Comparison of ENCODE assay signal across 8 cellular contexts in genomic region chr1:211675230-211676105, GRCh38. TPM values are rescaled to one million over a fixed set of nuclear protein-coding genes. Genes with fewer than 3 reads are reported as not detected.
DNase-seq lines count a peak whose midpoint lies in the region; ATAC-seq and TF ChIP-seq lines count a peak whose summit lies in the region.

NEK2 (minus strand) TSS chr1:211675621; CDS start chr1:211675479, 142 bp downstream.

- H3K27ac ChIP-seq in foreskin keratinocyte: peak within 1 kb of the TSS; percentile 64

- DNase-seq in GDM1 (lab: John Stamatoyannopoulos, UW): peak; percentile 82
- peak; percentile 95 to 96 for DNase-seq in HAP-1 (ENCODE audit: low spot score in 2 of 2)
- DNase-seq in MG63: peak; percentile 98
- peak; percentile 95 for DNase-seq in SIG-M5 (lab: John Stamatoyannopoulos, UW)
- peak; percentile 93 for DNase-seq in activated effector memory CD4-positive, alpha-beta T cell treated with anti-CD3 and anti-CD28 coated beads, Interleukin-2, amount 50 U/mL, for 16 hours
- peak; percentile 86 to 94 for DNase-seq in foreskin keratinocyte
- DNase-seq in stromal cell of bone marrow (ENCODE audit: low read depth): peak; percentile 90

- ATAC-seq in foreskin keratinocyte: peak; percentile 98

- H3K9me3 ChIP-seq in HAP-1 (no peaks in the 10 kb centered on the region), MG63 (no peaks in the 10 kb centered on the region), neuron (ENCODE audit: low read length) (no peaks in the 10 kb centered on the region)

- peak; percentile 6 for TF ChIP-seq CTCF in foreskin keratinocyte (conservative IDR thresholded peaks at IDR 0.05)

- in situ Hi-C loops in HAP-1 (cut with MboI; ENCODE audit: low sequenced_read_pairs): loop anchor here (25.0 kb wide), 2 partner anchors 362 to 687 kb away; partner anchors contain the start of genes DTL and INTS7

- peak within 1 kb of the TSS; percentile 81 for H2AFZ ChIP-seq in neuron (ENCODE audit: low read depth, low read length)

- H3K4me3 ChIP-seq in HAP-1 (peak within 1 kb of the TSS; percentile 88), MG63 (peak within 1 kb of the TSS; percentile 89), neuron (ENCODE audit: low read length) (peak within 1 kb of the TSS; percentile 70)

- peaks cover 6% of the 10 kb centered on the region for H3K4me1 ChIP-seq in HAP-1
- H3K4me1 ChIP-seq in foreskin keratinocyte: peaks cover 7% of the 10 kb centered on the region
- H3K4me1 ChIP-seq in neuron (ENCODE audit: insufficient read depth, low read length): peaks cover 14% of the 10 kb centered on the region

- H3K27me3 ChIP-seq in HAP-1 (ENCODE audit: low read depth) (no peaks in the 10 kb centered on the region), MG63 (no peaks in the 10 kb centered on the region), foreskin keratinocyte (no peaks in the 10 kb centered on the region), neuron (ENCODE audit: insufficient read depth, low read length) (no peaks in the 10 kb centered on the region)

- H3K36me3 ChIP-seq in HAP-1 (replicated peaks) (peaks cover 19% of the 10 kb centered on the region), MG63 (peaks cover 33% of the 10 kb centered on the region), neuron (ENCODE audit: insufficient read depth, low read length) (peaks cover 15% of the 10 kb centered on the region)

RNA-seq across cellular contexts. Expression of gene NEK2, which starts in this region (rescaled TPM):
- total RNA-seq in MG63 (2014; rRNA removed; shearing (Covaris generic); ENCODE audit: low replicate concordance): 42.1 and 56.8 TPM in 2 replicates
- total RNA-seq in foreskin keratinocyte: 24.1 and 31.1 TPM in 2 replicates
- polyA plus RNA-seq in foreskin keratinocyte: 11.0 and 16.1 TPM in 2 replicates

Comparison
In these comparisons a context has a peak if more than half of its experiments do, and no peak if none do; other contexts are left out.
1. Peak in every context shown above with its lines: DNase-seq, ATAC-seq, H3K4me3 ChIP-seq and H3K27ac ChIP-seq.